2 cellular contexts compared by ENCODE assay signal in genomic region chr6:111861321-111861938, GRCh38.
A peak's percentile ranks its signal among the peaks of the same experiment; 100 is the strongest.
TF ChIP-seq lines count a peak whose summit lies in the region.

No MANE protein-coding gene starts in this region.

TF ChIP-seq in WTC11, 78 proteins besides CTCF, POLR2A, EP300 and RAD21:
- TF ChIP-seq OVOL2 (CRISPR knock-in tag; IDR thresholded peaks at IDR 0.05; ENCODE audit: borderline replicate concordance) (no peak), ZNF281 (CRISPR knock-in tag; IDR thresholded peaks at IDR 0.05) (no peak), FOXK1 (CRISPR knock-in tag; IDR thresholded peaks at IDR 0.05) (no peak), GABPB1 (CRISPR knock-in tag; IDR thresholded peaks at IDR 0.05) (no peak), CREB1 (CRISPR knock-in tag; IDR thresholded peaks at IDR 0.05) (no peak), SMAD3 (CRISPR knock-in tag; IDR thresholded peaks at IDR 0.05; ENCODE audit: borderline replicate concordance) (no peak), CDX4 (CRISPR knock-in tag; IDR thresholded peaks at IDR 0.05; ENCODE audit: borderline replicate concordance) (no peak)

TF ChIP-seq in neural cell, 6 proteins besides CTCF, POLR2A, EP300 and RAD21:
- no peak for TF ChIP-seq MXI1 (conservative IDR thresholded peaks at IDR 0.05; ENCODE audit: poor library complexity, severe bottlenecking)
- TF ChIP-seq SMC3 (conservative IDR thresholded peaks at IDR 0.05; ENCODE audit: poor library complexity) = peak; percentile 41
- peak; percentile 69 for TF ChIP-seq POLR2AphosphoS5 (IDR thresholded peaks at IDR 0.05)
- TF ChIP-seq TAF1 (IDR thresholded peaks at IDR 0.05; ENCODE audit: low read depth) = peak; percentile 39
